In genomic region chr6:160156842-160157241, GRCh38 we compare ENCODE assay signal across 22 cellular contexts. TPM values are rescaled to one million over a fixed set of nuclear protein-coding genes. Genes with fewer than 3 reads are reported as not detected.
DNase-seq lines count a peak whose midpoint lies in the region; ATAC-seq and TF ChIP-seq lines count a peak whose summit lies in the region.
"Had no signal": no experiment of that assay in that cellular context is flagged by ENCODE, and none has a peak within 500 bp of the region (broad histone marks: within the 10 kb centered on the region; RNA-seq: fewer than 3 reads in every experiment).

No MANE protein-coding gene starts in this region.

- no peaks in the 10 kb centered on the region for H3K9me2 ChIP-seq in hepatocyte (replicated peaks; ENCODE audit: insufficient read depth)

- H2AFZ ChIP-seq in hepatocyte = no peak overlapping the region

- H3K9me3 ChIP-seq in hepatocyte (ENCODE audit: low read depth) = peaks cover 4% of the 10 kb centered on the region
- H3K9me3 ChIP-seq: MG63 had no signal

- no peak for TF ChIP-seq CTCF in fibroblast of the aortic adventitia (IDR thresholded peaks at IDR 0.05; ENCODE audit: insufficient read depth, low read length)
- TF ChIP-seq CTCF in hepatocyte (IDR thresholded peaks at IDR 0.05; ENCODE audit: poor library complexity) = no peak

- ATAC-seq in GM21576 (IDR thresholded peaks at IDR 0.05; ENCODE audit: unreplicated experiment) = no peak

- no peaks in the 10 kb centered on the region for H3K36me3 ChIP-seq in hepatocyte (replicated peaks; ENCODE audit: insufficient read depth, low read depth)
- H3K36me3 ChIP-seq: MG63 had no signal

- WGBS in hepatocyte (ENCODE audit: low lambda C conversion rate, missing lambda C conversion rate) = 96% methylated on average over 1 of the region's 1 CpG

- no peaks in the 10 kb centered on the region for H3K27me3 ChIP-seq in hepatocyte
- H3K27me3 ChIP-seq: BLaER1 treated with 17β-estradiol and CSF1 and Interleukin-3, amounts not matched to agents 10 nM and 100 nM; MG63 had no signal

- no peak overlapping the region for H3K27ac ChIP-seq in hepatocyte
- H3K27ac ChIP-seq: BLaER1 treated with 17β-estradiol and CSF1 and Interleukin-3, amounts not matched to agents 10 nM and 100 nM had no signal

- H3K4me1 ChIP-seq in hepatocyte (ENCODE audit: insufficient read depth) = peaks cover 7% of the 10 kb centered on the region
- H3K4me1 ChIP-seq: BLaER1 treated with 17β-estradiol and CSF1 and Interleukin-3, amounts not matched to agents 10 nM and 100 nM had no signal

- H4K20me1 ChIP-seq in hepatocyte (ENCODE audit: insufficient read depth, poor library complexity, severe bottlenecking) = no peaks in the 10 kb centered on the region
- H4K20me1 ChIP-seq: BLaER1 treated with 17β-estradiol and CSF1 and Interleukin-3, amounts not matched to agents 10 nM and 100 nM had no signal

- DNase-seq in EH (ENCODE audit: low read depth) (peak; percentile 51), amniotic epithelial cell (ENCODE audit: low read depth) (peak; percentile 59), dedifferentiated amniotic fluid mesenchymal stem cell (ENCODE audit: extremely low spot score) (peak; percentile 63), fibroblast of the aortic adventitia (ENCODE audit: low read depth) (peak; percentile 83), hepatocyte (ENCODE audit: low spot score) (no peak), D341Med (ENCODE audit: low spot score) (no peak)
- DNase-seq in effector CD8-positive, alpha-beta T cell (lab: John Stamatoyannopoulos, UW) = no peak
- DNase-seq: AML-193; CD4-positive, alpha-beta T cell; DMS53; GDM1; H7; KG1; MG63; NCI-H2029; NCI-H446; NCI-H524 treated with DMSO at 0.1 percent for 48 hours; NCI-H82; RPMI8226; SHP77 had no signal

- no peaks in the 10 kb centered on the region for H3K79me2 ChIP-seq in hepatocyte

- H3K4me2 ChIP-seq in hepatocyte = no peak overlapping the region
- H3K4me2 ChIP-seq: BLaER1 treated with 17β-estradiol and CSF1 and Interleukin-3, amounts not matched to agents 10 nM and 100 nM had no signal

- no peak overlapping the region for H3K4me3 ChIP-seq in fibroblast of the aortic adventitia (ENCODE audit: low read depth, low read length)
- H3K4me3 ChIP-seq in hepatocyte = no peak overlapping the region
- H3K4me3 ChIP-seq: BLaER1 treated with 17β-estradiol and CSF1 and Interleukin-3, amounts not matched to agents 10 nM and 100 nM; MG63 had no signal

RNA-seq across cellular contexts. Expression of gene SLC22A1, which starts 35.2 kb away (rescaled TPM):
- 0.09 and 5.8 TPM in 2 replicates for total RNA-seq in fibroblast of the aortic adventitia (ENCODE audit: low replicate concordance)
- 6.1 and 6.7 TPM in 2 replicates for total RNA-seq in hepatocyte
- 10.2 and 12.9 TPM in 2 replicates for polyA plus RNA-seq in hepatocyte

Comparison
In these comparisons a context has a peak if more than half of its experiments do, and no peak if none do; other contexts are left out.
1. DNase-seq: peak in EH (single experiment), amniotic epithelial cell (single experiment), dedifferentiated amniotic fluid mesenchymal stem cell (single experiment) and fibroblast of the aortic adventitia (single experiment); none in hepatocyte (single experiment), effector CD8-positive, alpha-beta T cell (single experiment) and D341Med (single experiment).